In the genomic region with DNA sequence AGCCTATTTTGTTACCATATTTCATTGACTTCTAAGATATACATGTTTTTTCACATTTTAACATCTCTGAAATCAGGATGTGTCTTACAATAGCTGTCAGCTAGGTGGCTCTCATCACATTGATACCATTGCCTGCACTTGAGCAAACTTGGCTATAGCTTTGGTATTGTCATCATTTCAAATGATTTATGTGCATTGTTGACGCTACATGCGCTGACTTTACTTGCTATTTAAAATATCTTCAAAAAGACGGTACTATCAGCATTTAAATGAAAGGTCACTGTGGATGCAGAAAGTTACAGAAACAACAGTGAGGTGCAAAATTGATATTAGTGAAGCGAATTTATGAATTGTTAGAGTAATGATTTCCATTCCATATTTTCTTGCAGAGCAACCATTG, we compare ENCODE assay signal across 11 cellular contexts. TPM values are rescaled to one million over a fixed set of nuclear protein-coding genes. Genes with fewer than 3 reads are reported as not detected.
DNase-seq lines count a peak whose midpoint lies in the region; ATAC-seq and TF ChIP-seq lines count a peak whose summit lies in the region.
"Had no signal": no experiment of that assay in that cellular context is flagged by ENCODE, and none has a peak within 500 bp of the region (broad histone marks: within the 10 kb centered on the region; RNA-seq: fewer than 3 reads in every experiment).

No MANE protein-coding gene starts in this region.

- no TSS peak for BruUV-seq in Calu3 (replicated peaks; lab: Mats Ljungman, UMichigan)

- peaks cover 4% of the 10 kb centered on the region for H3K36me3 Mint-ChIP-seq in Calu3 (ENCODE audit: insufficient read depth, unreplicated experiment)

- ATAC-seq in SK-N-SH treated with all-trans-retinoic acid at 6 μM for 48 hours (peak; percentile 73), GM18867 (IDR thresholded peaks at IDR 0.05; ENCODE audit: unreplicated experiment) (no peak)

- no peak for TF ChIP-seq POLR2A in Peyer's patch (IDR thresholded peaks at IDR 0.05)

- intact Hi-C loops in Calu3 (cut with micrococcal nuclease; ENCODE audit: unreplicated experiment), result loop anchor here (1.0 kb wide), 1 partner anchor 143 kb away; no protein-coding TSS in a partner anchor

- no peak overlapping the region for H3K27ac Mint-ChIP-seq in Calu3 (ENCODE audit: unreplicated experiment)

- no peaks in the 10 kb centered on the region for H3K4me1 Mint-ChIP-seq in Calu3 (ENCODE audit: low read depth, unreplicated experiment)

- H3K4me3 ChIP-seq in Peyer's patch, result no peak overlapping the region

- no peaks in the 10 kb centered on the region for H3K9me3 ChIP-seq in Peyer's patch

- DNase-seq in Calu3 (no peak), HCEC 1CT (peak; percentile 50), kidney tubule cell (ENCODE audit: low spot score) (peak; percentile 12), Peyer's patch (no peak)
- no peak for DNase-seq in stimulated activated CD4-positive, alpha-beta T cell treated with anti-CD3 and anti-CD28 coated beads, Interleukin-1b, Interleukin-23, amount 100 ng/mL, for 48 hours
- no peak for DNase-seq in activated T-cell treated with anti-CD3 and anti-CD28 coated beads, Interleukin-2, amount 50 U/mL, for 48 hours
- DNase-seq: activated naive CD4-positive, alpha-beta T cell treated with anti-CD3 and anti-CD28 coated beads, Interleukin-2, amount 50 U/mL, for 16 hours; NCI-H187 treated with DMSO at 0.1 percent for 48 hours; T-helper 9 cell had no signal

- CTCF ChIA-PET in Calu3 (lab: Charles Lee), result interaction anchor here (0.6 to 1.1 kb wide), 4 partner anchors 82 to 187 kb away, joined by 3 to 9 read pairs (median 6); a partner anchor contains a TSS

- no peaks in the 10 kb centered on the region for H3K36me3 ChIP-seq in Peyer's patch

- no peak overlapping the region for H3K27ac ChIP-seq in Peyer's patch

- peaks cover 47% of the 10 kb centered on the region for H3K27me3 Mint-ChIP-seq in Calu3 (ENCODE audit: unreplicated experiment)

- no peaks in the 10 kb centered on the region for H3K4me1 ChIP-seq in Peyer's patch

- H3K9me3 Mint-ChIP-seq in Calu3 (ENCODE audit: low read depth, unreplicated experiment), result peaks cover 3% of the 10 kb centered on the region

- H3K27me3 ChIP-seq in Peyer's patch, result no peaks in the 10 kb centered on the region

- TF ChIP-seq CTCF in Calu3 (IDR thresholded peaks at IDR 0.05; ENCODE audit: unreplicated experiment) (peak; percentile 18), Peyer's patch (IDR thresholded peaks at IDR 0.05) (peak in 3 of 6 experiments; percentile 24 to 28 (median 25))

- H3K4me3 Mint-ChIP-seq in Calu3 (ENCODE audit: low read depth, unreplicated experiment), result no peak overlapping the region

TF ChIP-seq in SK-N-SH treated with all-trans-retinoic acid at 6 μM for 48 hours, 23 proteins besides CTCF, POLR2A, EP300 and RAD21:
- TF ChIP-seq ZFP3 (CRISPR knock-in tag; IDR thresholded peaks at IDR 0.05) (no peak), ZNF565 (CRISPR knock-in tag; conservative IDR thresholded peaks at IDR 0.05; ENCODE audit: low read depth) (no peak), CSDC2 (CRISPR knock-in tag; IDR thresholded peaks at IDR 0.05) (no peak), ZNF70 (CRISPR knock-in tag; IDR thresholded peaks at IDR 0.05) (no peak), OSR1 (CRISPR knock-in tag; IDR thresholded peaks at IDR 0.05) (no peak), BACH2 (CRISPR knock-in tag; IDR thresholded peaks at IDR 0.05; ENCODE audit: borderline replicate concordance) (no peak), RARB (CRISPR knock-in tag; IDR thresholded peaks at IDR 0.05) (no peak), ZFP30 (CRISPR knock-in tag; IDR thresholded peaks at IDR 0.05) (no peak)
- TF ChIP-seq, protein P1, sequence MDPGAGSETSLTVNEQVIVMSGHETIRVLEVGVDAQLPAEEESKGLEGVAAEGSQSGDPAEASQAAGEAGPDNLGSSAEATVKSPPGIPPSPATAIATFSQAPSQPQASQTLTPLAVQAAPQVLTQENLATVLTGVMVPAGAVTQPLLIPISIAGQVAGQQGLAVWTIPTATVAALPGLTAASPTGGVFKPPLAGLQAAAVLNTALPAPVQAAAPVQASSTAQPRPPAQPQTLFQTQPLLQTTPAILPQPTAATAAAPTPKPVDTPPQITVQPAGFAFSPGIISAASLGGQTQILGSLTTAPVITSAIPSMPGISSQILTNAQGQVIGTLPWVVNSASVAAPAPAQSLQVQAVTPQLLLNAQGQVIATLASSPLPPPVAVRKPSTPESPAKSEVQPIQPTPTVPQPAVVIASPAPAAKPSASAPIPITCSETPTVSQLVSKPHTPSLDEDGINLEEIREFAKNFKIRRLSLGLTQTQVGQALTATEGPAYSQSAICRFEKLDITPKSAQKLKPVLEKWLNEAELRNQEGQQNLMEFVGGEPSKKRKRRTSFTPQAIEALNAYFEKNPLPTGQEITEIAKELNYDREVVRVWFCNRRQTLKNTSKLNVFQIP (CRISPR knock-in tag; IDR thresholded peaks at IDR 0.05; ENCODE audit: borderline replicate concordance, low read depth), result no peak
- TF ChIP-seq, protein P2, sequence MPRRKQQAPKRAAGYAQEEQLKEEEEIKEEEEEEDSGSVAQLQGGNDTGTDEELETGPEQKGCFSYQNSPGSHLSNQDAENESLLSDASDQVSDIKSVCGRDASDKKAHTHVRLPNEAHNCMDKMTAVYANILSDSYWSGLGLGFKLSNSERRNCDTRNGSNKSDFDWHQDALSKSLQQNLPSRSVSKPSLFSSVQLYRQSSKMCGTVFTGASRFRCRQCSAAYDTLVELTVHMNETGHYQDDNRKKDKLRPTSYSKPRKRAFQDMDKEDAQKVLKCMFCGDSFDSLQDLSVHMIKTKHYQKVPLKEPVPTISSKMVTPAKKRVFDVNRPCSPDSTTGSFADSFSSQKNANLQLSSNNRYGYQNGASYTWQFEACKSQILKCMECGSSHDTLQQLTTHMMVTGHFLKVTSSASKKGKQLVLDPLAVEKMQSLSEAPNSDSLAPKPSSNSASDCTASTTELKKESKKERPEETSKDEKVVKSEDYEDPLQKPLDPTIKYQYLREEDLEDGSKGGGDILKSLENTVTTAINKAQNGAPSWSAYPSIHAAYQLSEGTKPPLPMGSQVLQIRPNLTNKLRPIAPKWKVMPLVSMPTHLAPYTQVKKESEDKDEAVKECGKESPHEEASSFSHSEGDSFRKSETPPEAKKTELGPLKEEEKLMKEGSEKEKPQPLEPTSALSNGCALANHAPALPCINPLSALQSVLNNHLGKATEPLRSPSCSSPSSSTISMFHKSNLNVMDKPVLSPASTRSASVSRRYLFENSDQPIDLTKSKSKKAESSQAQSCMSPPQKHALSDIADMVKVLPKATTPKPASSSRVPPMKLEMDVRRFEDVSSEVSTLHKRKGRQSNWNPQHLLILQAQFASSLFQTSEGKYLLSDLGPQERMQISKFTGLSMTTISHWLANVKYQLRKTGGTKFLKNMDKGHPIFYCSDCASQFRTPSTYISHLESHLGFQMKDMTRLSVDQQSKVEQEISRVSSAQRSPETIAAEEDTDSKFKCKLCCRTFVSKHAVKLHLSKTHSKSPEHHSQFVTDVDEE (CRISPR knock-in tag; IDR thresholded peaks at IDR 0.05), result no peak
- TF ChIP-seq, protein P3, sequence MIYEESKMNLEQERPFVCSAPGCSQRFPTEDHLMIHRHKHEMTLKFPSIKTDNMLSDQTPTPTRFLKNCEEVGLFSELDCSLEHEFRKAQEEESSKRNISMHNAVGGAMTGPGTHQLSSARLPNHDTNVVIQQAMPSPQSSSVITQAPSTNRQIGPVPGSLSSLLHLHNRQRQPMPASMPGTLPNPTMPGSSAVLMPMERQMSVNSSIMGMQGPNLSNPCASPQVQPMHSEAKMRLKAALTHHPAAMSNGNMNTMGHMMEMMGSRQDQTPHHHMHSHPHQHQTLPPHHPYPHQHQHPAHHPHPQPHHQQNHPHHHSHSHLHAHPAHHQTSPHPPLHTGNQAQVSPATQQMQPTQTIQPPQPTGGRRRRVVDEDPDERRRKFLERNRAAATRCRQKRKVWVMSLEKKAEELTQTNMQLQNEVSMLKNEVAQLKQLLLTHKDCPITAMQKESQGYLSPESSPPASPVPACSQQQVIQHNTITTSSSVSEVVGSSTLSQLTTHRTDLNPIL (CRISPR knock-in tag; IDR thresholded peaks at IDR 0.05; ENCODE audit: low read depth), result no peak
TF ChIP-seq in SK-N-SH treated with all-trans-retinoic acid at 6 μM for 48 hours: peak in this region for 0.

RNA-seq across cellular contexts. Expression of a gene that starts 54.0 kb away (rescaled TPM):
- total RNA-seq in Calu3 (2022) (300 and 353 TPM in 2 replicates), Peyer's patch (100 to 1,000 TPM in 3 of 4 donors, 10 to 100 TPM in 1; 75.9 to 190 (median 121) TPM)

Comparison
In these comparisons a context has a peak if more than half of its experiments do, and no peak if none do; other contexts are left out.
1. DNase-seq: peak in HCEC 1CT (single experiment) and kidney tubule cell (single experiment); none in Calu3 (single experiment), stimulated activated CD4-positive, alpha-beta T cell treated with anti-CD3 and anti-CD28 coated beads, Interleukin-1b, Interleukin-23, amount 100 ng/mL, for 48 hours (single experiment), Peyer's patch (0 of 3) and activated T-cell treated with anti-CD3 and anti-CD28 coated beads, Interleukin-2, amount 50 U/mL, for 48 hours (0 of 2).